23 cellular contexts compared by ENCODE assay signal in the genomic region with DNA sequence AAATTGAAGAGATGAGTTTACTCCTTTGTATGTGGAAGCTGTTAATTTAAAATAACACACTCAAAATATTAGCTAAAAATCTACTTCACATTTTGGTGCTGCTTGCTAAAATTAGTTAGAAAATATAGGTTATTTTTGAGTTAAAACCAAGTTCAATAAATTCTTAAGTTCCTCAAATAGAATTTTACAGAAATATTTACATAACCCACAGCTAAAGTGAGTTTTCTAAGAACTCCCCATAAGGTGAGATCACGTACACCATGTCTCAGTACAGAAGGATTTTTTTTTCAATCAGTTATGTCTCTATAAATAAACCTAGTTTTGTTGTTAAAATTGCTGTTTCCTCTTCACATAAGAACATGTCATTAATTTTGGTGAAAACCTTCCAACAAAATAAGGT.
"Had no signal": no experiment of that assay in that cellular context is flagged by ENCODE, and none has a peak within 500 bp of the region (broad histone marks: within the 10 kb centered on the region; RNA-seq: fewer than 3 reads in every experiment).

No MANE protein-coding gene starts in this region.

- H3K4me3 Mint-ChIP-seq: activated CD8-positive, alpha-beta T cell treated with anti-CD3 and anti-CD28 coated beads, Interleukin-2, amount 10 ng/mL, durations not matched to agents 7 days and 5 days; activated naive CD4-positive, alpha-beta T cell treated with anti-CD3 and anti-CD28 coated beads, Interleukin-2, amount 50 U/mL, for 24 hours; activated T-helper 1 cell treated with anti-CD3 and anti-CD28 coated beads, Interleukin-12 subunit alpha, Interleukin-12 subunit beta, Interleukin-2, Interleukin-4 antibody, amounts not matched to agents 30 ng/mL and 10 ng/mL and 1 ng/mL, durations not matched to agents 14 hours and 24 hours and 36 hours; nephron progenitor cell; stimulated activated naive CD8-positive, alpha-beta T cell treated with anti-CD3 and anti-CD28 coated beads, Interleukin-15, amount 100 ng/mL, for 72 hours had no signal

- H3K27me3 ChIP-seq: body of pancreas, cardiac muscle cell, foreskin keratinocyte, pancreas, suprapubic skin, tibial nerve had no signal

- H3K4me1 Mint-ChIP-seq: activated naive CD4-positive, alpha-beta T cell treated with anti-CD3 and anti-CD28 coated beads, Interleukin-2, amount 50 U/mL, for 24 hours; nephron progenitor cell; stimulated activated naive CD8-positive, alpha-beta T cell treated with anti-CD3 and anti-CD28 coated beads, Interleukin-15, amount 100 ng/mL, for 72 hours had no signal

- H3K4me3 ChIP-seq: body of pancreas, cardiac muscle cell, lower lobe of right lung, mucosa of descending colon, pancreas, suprapubic skin, tibial nerve had no signal

- ATAC-seq: activated CD8-positive, alpha-beta T cell treated with anti-CD3 and anti-CD28 coated beads, Interleukin-2, amount 10 ng/mL, durations not matched to agents 7 days and 5 days; body of pancreas; foreskin keratinocyte; lower lobe of right lung; mucosa of descending colon; right cardiac atrium; stimulated activated naive CD8-positive, alpha-beta T cell treated with anti-CD3 and anti-CD28 coated beads, Interleukin-15, amount 100 ng/mL, for 72 hours had no signal

- H3K9me3 ChIP-seq: body of pancreas, lower lobe of right lung, mucosa of descending colon, pancreas, suprapubic skin, tibial nerve had no signal

- H3K27ac ChIP-seq: body of pancreas, cardiac muscle cell, foreskin keratinocyte, lower lobe of right lung, pancreas, suprapubic skin, tibial nerve, WERI-Rb-1 had no signal

- H3K9me3 Mint-ChIP-seq: activated naive CD4-positive, alpha-beta T cell treated with anti-CD3 and anti-CD28 coated beads, Interleukin-2, amount 50 U/mL, for 24 hours; activated T-helper 1 cell treated with anti-CD3 and anti-CD28 coated beads, Interleukin-12 subunit alpha, Interleukin-12 subunit beta, Interleukin-2, Interleukin-4 antibody, amounts not matched to agents 30 ng/mL and 10 ng/mL and 1 ng/mL, durations not matched to agents 14 hours and 24 hours and 36 hours; nephron progenitor cell; stimulated activated naive CD8-positive, alpha-beta T cell treated with anti-CD3 and anti-CD28 coated beads, Interleukin-15, amount 100 ng/mL, for 72 hours had no signal

- H3K27ac Mint-ChIP-seq: activated CD8-positive, alpha-beta T cell treated with anti-CD3 and anti-CD28 coated beads, Interleukin-2, amount 10 ng/mL, durations not matched to agents 7 days and 5 days; activated naive CD4-positive, alpha-beta T cell treated with anti-CD3 and anti-CD28 coated beads, Interleukin-2, amount 50 U/mL, for 24 hours; activated T-helper 1 cell treated with anti-CD3 and anti-CD28 coated beads, Interleukin-12 subunit alpha, Interleukin-12 subunit beta, Interleukin-2, Interleukin-4 antibody, amounts not matched to agents 30 ng/mL and 10 ng/mL and 1 ng/mL, durations not matched to agents 14 hours and 24 hours and 36 hours; stimulated activated naive CD8-positive, alpha-beta T cell treated with anti-CD3 and anti-CD28 coated beads, Interleukin-15, amount 100 ng/mL, for 72 hours had no signal

- H3K4me1 ChIP-seq: body of pancreas, foreskin keratinocyte, lower lobe of right lung, suprapubic skin, tibial nerve had no signal

- H3K36me3 ChIP-seq: cardiac muscle cell, suprapubic skin had no signal

- DNase-seq: activated CD4-positive, alpha-beta T cell treated with anti-CD3 and anti-CD28 coated beads for 1 hour; activated CD4-positive, alpha-beta T cell treated with anti-CD3 and anti-CD28 coated beads, Interleukin-2, amount 50 U/mL, for 1 hour; activated CD8-positive, alpha-beta T cell treated with anti-CD3 and anti-CD28 coated beads, Interleukin-2, amount 10 ng/mL, durations not matched to agents 7 days and 5 days; activated gamma-delta T cell treated with Interleukin-2 at 50 U/mL for 16 hours; anterior cingulate cortex; effector CD4-positive, alpha-beta T cell; foreskin keratinocyte; lower lobe of right lung; mesendoderm; mucosa of descending colon; nephron progenitor cell; pancreas; right cardiac atrium; stimulated activated CD4-positive, alpha-beta T cell treated with anti-CD3 and anti-CD28 coated beads, Interleukin-12 subunit alpha, Interleukin-12 subunit beta, amount 100 ng/mL, for 4 hours; stimulated activated CD4-positive, alpha-beta T cell treated with anti-CD3 and anti-CD28 coated beads, Interleukin-4, amount 100 ng/mL, for 4 hours; stimulated activated naive CD8-positive, alpha-beta T cell treated with anti-CD3 and anti-CD28 coated beads, Interleukin-15, amount 100 ng/mL, for 72 hours; WERI-Rb-1 had no signal

- H3K27me3 Mint-ChIP-seq: activated naive CD4-positive, alpha-beta T cell treated with anti-CD3 and anti-CD28 coated beads, Interleukin-2, amount 50 U/mL, for 24 hours; stimulated activated naive CD8-positive, alpha-beta T cell treated with anti-CD3 and anti-CD28 coated beads, Interleukin-15, amount 100 ng/mL, for 72 hours had no signal
